In the genomic region with DNA sequence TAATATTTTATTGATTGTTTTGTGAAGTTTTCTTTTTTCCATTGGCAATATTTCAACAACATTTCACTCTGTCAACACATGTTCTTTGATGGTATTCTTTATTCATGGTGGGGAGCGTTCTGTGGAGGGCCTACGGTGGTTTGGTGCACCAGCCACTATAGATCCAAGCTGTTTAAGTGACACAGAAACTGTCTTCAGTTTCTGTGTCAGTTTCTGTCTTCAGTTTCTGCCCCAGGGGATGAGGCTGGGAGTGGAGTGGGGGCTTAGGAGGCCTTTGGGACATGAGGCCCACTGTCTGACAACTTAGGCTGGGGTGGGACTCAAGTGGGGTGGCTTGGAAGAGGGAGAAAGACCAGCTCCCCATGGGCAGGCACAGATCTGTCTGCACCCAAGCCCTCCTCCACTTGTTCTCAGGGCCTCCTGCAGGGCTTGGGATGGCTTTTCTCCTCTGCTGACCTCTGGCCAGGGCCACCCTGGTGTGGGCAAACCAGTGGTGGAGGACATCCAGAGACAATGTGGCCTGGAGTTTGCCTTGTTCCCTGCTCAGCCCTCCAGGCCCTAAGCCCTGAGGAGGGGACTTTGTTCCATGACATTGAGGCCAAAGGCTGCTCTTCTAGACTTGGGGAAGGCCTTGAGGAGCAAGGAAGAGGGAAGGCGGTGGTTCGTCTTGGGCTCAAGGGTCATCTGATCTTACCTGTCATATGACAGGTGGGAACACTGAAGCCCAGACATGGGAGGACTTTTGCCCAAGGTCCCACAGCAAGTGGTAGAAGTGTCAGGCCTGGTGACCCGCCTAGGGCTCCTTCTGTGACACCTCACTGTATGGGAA, we compare ENCODE assay signal across 20 cellular contexts.
"Had no signal": no experiment of that assay in that cellular context is flagged by ENCODE, and none has a peak within 500 bp of the region (broad histone marks: within the 10 kb centered on the region; RNA-seq: fewer than 3 reads in every experiment).

No MANE protein-coding gene starts in this region.

- H3K27me3 Mint-ChIP-seq: activated CD4-positive, alpha-beta memory T cell treated with anti-CD3 and anti-CD28 coated beads, Interleukin-2, amount 10 ng/mL, durations not matched to agents 7 days and 5 days; activated CD4-positive, alpha-beta T cell treated with anti-CD3 and anti-CD28 coated beads, Interleukin-2, amount 10 ng/mL, durations not matched to agents 24 days and 14 days; activated naive CD8-positive, alpha-beta T cell treated with anti-CD3 and anti-CD28 coated beads, Interleukin-2, amount 50 U/mL, for 24 hours; naive thymus-derived CD4-positive, alpha-beta T cell; type B pancreatic cell had no signal

- H3K27ac Mint-ChIP-seq: activated CD4-positive, alpha-beta memory T cell treated with anti-CD3 and anti-CD28 coated beads, Interleukin-2, amount 10 ng/mL, durations not matched to agents 7 days and 5 days; activated CD4-positive, alpha-beta T cell treated with anti-CD3 and anti-CD28 coated beads, Interleukin-2, amount 10 ng/mL, durations not matched to agents 24 days and 14 days; activated naive CD8-positive, alpha-beta T cell treated with anti-CD3 and anti-CD28 coated beads, Interleukin-2, amount 50 U/mL, for 24 hours; T-helper 2 cell treated with Interferon-gamma antibody and Interleukin-4, amounts not matched to agents 5 μg/mL and 100 μg/mL, for 36 hours; type B pancreatic cell had no signal

- H3K4me1 ChIP-seq: sigmoid colon had no signal

- H3K36me3 Mint-ChIP-seq: naive thymus-derived CD4-positive, alpha-beta T cell; type B pancreatic cell had no signal

- H3K4me3 ChIP-seq: cardiac muscle cell, sigmoid colon, testis had no signal

- ATAC-seq: activated CD4-positive, CD25-positive, alpha-beta regulatory T cell treated with anti-CD3 and anti-CD28 coated beads, Interleukin-2, amount 50 U/mL, for 24 hours; activated naive CD8-positive, alpha-beta T cell treated with anti-CD3 and anti-CD28 coated beads, Interleukin-2, amount 50 U/mL, for 24 hours; naive thymus-derived CD4-positive, alpha-beta T cell had no signal

- DNase-seq: activated CD4-positive, alpha-beta memory T cell treated with anti-CD3 and anti-CD28 coated beads, Interleukin-2, amount 10 ng/mL, durations not matched to agents 7 days and 5 days; activated CD4-positive, alpha-beta T cell treated with anti-CD3 and anti-CD28 coated beads, Interleukin-2, amount 10 ng/mL, durations not matched to agents 24 days and 14 days; activated effector memory CD4-positive, alpha-beta T cell treated with anti-CD3 and anti-CD28 coated beads, Interleukin-2, amount 50 U/mL, for 16 hours; activated naive CD4-positive, alpha-beta T cell treated with anti-CD3 and anti-CD28 coated beads, Interleukin-2, amount 50 U/mL, for 16 hours; activated naive CD8-positive, alpha-beta T cell treated with anti-CD3 and anti-CD28 coated beads, Interleukin-2, amount 50 U/mL, for 24 hours; activated T-cell treated with anti-CD3 and anti-CD28 coated beads for 4 hours; cortex of kidney; kidney glomerular epithelial cell; mesendoderm; naive thymus-derived CD4-positive, alpha-beta T cell; sigmoid colon; stimulated activated CD4-positive, alpha-beta T cell treated with anti-CD3 and anti-CD28 coated beads, Interleukin-4, amount 100 ng/mL, for 1 hour; stimulated activated naive CD4-positive, alpha-beta T cell; testis had no signal

- H3K36me3 ChIP-seq: cardiac muscle cell, sigmoid colon had no signal

- H3K9me3 ChIP-seq: sigmoid colon, testis had no signal

- H3K27me3 ChIP-seq: cardiac muscle cell, sigmoid colon, testis had no signal

- H3K4me3 Mint-ChIP-seq: activated CD4-positive, alpha-beta memory T cell treated with anti-CD3 and anti-CD28 coated beads, Interleukin-2, amount 10 ng/mL, durations not matched to agents 7 days and 5 days; activated CD4-positive, alpha-beta T cell treated with anti-CD3 and anti-CD28 coated beads, Interleukin-2, amount 10 ng/mL, durations not matched to agents 24 days and 14 days; activated naive CD8-positive, alpha-beta T cell treated with anti-CD3 and anti-CD28 coated beads, Interleukin-2, amount 50 U/mL, for 24 hours; naive thymus-derived CD4-positive, alpha-beta T cell; neural crest cell; T-helper 2 cell treated with Interferon-gamma antibody and Interleukin-4, amounts not matched to agents 5 μg/mL and 100 μg/mL, for 36 hours; type B pancreatic cell had no signal

- H3K27ac ChIP-seq: cardiac muscle cell, sigmoid colon, VCaP had no signal
